ENCODE assay signal across 1 cellular context in the genomic region with DNA sequence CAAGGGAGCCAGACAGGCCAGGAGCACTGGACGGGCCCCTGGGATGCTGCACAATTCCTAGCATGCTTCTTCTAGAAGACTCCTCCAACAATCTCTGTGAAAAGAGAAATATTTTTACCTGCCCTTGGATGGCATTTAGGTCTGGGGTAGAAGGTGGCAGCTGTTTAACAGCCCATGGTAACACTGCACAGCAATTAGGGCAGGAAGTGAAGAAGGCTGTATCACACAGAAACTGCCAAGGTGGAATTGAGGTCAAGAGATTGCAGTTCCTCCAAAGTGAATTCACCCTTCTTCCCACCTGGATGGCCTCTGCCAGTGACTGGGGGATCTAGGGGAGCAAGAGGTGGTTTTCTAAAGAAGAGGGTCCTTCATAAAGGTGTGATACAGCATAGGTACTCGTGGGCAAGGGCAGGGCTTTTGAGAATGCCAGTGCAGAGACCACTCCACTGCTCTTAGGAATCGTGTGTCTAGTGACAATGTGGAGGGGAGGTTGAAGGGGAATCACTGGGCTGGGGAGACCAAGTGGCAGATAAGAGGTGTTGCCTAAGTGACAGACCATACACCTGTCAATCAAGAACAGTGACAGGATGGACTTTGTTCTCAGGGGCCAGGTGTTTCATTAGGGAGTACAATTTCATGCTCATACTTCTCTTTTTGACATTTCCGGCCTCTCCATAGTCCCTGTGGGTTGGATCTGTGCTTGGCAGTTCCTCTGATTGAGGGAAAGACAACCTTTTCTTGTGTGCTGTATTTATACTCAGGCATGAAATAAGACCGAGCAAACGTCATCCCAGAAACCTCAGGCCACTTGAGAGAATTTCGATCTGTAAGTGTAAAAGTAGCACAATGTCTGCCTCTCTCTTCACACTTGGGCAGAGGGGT.
TF ChIP-seq lines count a peak whose summit lies in the region.

No MANE protein-coding gene starts in this region.

TF ChIP-seq in GM12878, 131 proteins besides CTCF, POLR2A, EP300 and RAD21 (continued from another document and continues in another):
- TF ChIP-seq POU2F2 (IDR thresholded peaks at IDR 0.05; ENCODE audit: borderline replicate concordance, low read depth, low read length) (peak; percentile 61; the same call in 1 of the 3 replicates), MYB (IDR thresholded peaks at IDR 0.05; ENCODE audit: borderline replicate concordance, low read depth, low read length) (peak; percentile 58; the same call in 1 of the 2 replicates), TBL1XR1 (IDR thresholded peaks at IDR 0.05; ENCODE audit: low read depth, low read length) (no peak), GATAD2B (conservative IDR thresholded peaks at IDR 0.05; ENCODE audit: low read depth) (peak; percentile 37; the same call in 1 of the 2 replicates), FOXM1 (IDR thresholded peaks at IDR 0.05; ENCODE audit: low read depth, low read length) (0 out of 2 replicates have a peak, but pooled peaks have one; percentile 22), RELA (IDR thresholded peaks at IDR 0.05; ENCODE audit: borderline replicate concordance, partially characterized antibody) (no peak), NBN (IDR thresholded peaks at IDR 0.05) (peak; percentile 78), ZNF622 (IDR thresholded peaks at IDR 0.05) (no peak), HDAC2 (IDR thresholded peaks at IDR 0.05) (no peak), SUPT20H (IDR thresholded peaks at IDR 0.05; ENCODE audit: borderline replicate concordance, control insufficient read depth, low read depth, low read length) (no peak), EED (IDR thresholded peaks at IDR 0.05; ENCODE audit: low read depth) (peak; percentile 93), ZBTB4 (CRISPR knock-in tag; IDR thresholded peaks at IDR 0.05) (no peak), TCF3 (IDR thresholded peaks at IDR 0.05; ENCODE audit: borderline replicate concordance, insufficient read depth, low read depth, low read length) (0 out of 2 replicates have a peak, but pooled peaks have one; percentile 43), SPI1 (IDR thresholded peaks at IDR 0.05; ENCODE audit: borderline replicate concordance, insufficient read depth, low read depth, low read length) (peak; percentile 52), CUX1 (IDR thresholded peaks at IDR 0.05; ENCODE audit: insufficient replicate concordance, low read depth, low read length) (no peak), BHLHE40 (IDR thresholded peaks at IDR 0.05; ENCODE audit: borderline replicate concordance in 1 of 2, low read depth in 2 of 2, low read length in 1 of 2) (peak in 1 of 2 experiments; percentile 48; a peak in 2 of 4 replicates), ZNF384 (IDR thresholded peaks at IDR 0.05; ENCODE audit: borderline replicate concordance, low read depth, low read length) (no peak), KAT2A (conservative IDR thresholded peaks at IDR 0.05; ENCODE audit: control insufficient read depth, low read depth, low read length) (no peak), BACH1 (IDR thresholded peaks at IDR 0.05; ENCODE audit: borderline replicate concordance) (peak; percentile 28; the same call in 1 of the 2 replicates), SMARCA5 (IDR thresholded peaks at IDR 0.05) (no peak), CEBPB (IDR thresholded peaks at IDR 0.05; ENCODE audit: borderline replicate concordance in 1 of 2, low read depth in 2 of 2, low read length in 2 of 2) (no peak), ZNF274 (IDR thresholded peaks at IDR 0.05; ENCODE audit: insufficient read depth, insufficient read length) (no peak), CBFB (IDR thresholded peaks at IDR 0.05; ENCODE audit: low read depth) (no peak), CHD2 (IDR thresholded peaks at IDR 0.05; ENCODE audit: borderline replicate concordance, low read depth, low read length) (peak; percentile 57; the same call in 1 of the 2 replicates), TCF7 (IDR thresholded peaks at IDR 0.05; ENCODE audit: borderline replicate concordance) (no peak), RBBP5 (conservative IDR thresholded peaks at IDR 0.05) (no peak), SKIL (IDR thresholded peaks at IDR 0.05; ENCODE audit: low read depth, poor library complexity, severe bottlenecking) (peak; percentile 81), MEF2A (IDR thresholded peaks at IDR 0.05; ENCODE audit: insufficient read depth, low read depth, low read length) (no peak), ZNF24 (IDR thresholded peaks at IDR 0.05) (no peak)
- TF ChIP-seq, protein P1, sequence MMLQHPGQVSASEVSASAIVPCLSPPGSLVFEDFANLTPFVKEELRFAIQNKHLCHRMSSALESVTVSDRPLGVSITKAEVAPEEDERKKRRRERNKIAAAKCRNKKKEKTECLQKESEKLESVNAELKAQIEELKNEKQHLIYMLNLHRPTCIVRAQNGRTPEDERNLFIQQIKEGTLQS (IDR thresholded peaks at IDR 0.05; ENCODE audit: borderline replicate concordance, extremely low read depth, low read depth, low read length): no peak
- TF ChIP-seq, protein P2, sequence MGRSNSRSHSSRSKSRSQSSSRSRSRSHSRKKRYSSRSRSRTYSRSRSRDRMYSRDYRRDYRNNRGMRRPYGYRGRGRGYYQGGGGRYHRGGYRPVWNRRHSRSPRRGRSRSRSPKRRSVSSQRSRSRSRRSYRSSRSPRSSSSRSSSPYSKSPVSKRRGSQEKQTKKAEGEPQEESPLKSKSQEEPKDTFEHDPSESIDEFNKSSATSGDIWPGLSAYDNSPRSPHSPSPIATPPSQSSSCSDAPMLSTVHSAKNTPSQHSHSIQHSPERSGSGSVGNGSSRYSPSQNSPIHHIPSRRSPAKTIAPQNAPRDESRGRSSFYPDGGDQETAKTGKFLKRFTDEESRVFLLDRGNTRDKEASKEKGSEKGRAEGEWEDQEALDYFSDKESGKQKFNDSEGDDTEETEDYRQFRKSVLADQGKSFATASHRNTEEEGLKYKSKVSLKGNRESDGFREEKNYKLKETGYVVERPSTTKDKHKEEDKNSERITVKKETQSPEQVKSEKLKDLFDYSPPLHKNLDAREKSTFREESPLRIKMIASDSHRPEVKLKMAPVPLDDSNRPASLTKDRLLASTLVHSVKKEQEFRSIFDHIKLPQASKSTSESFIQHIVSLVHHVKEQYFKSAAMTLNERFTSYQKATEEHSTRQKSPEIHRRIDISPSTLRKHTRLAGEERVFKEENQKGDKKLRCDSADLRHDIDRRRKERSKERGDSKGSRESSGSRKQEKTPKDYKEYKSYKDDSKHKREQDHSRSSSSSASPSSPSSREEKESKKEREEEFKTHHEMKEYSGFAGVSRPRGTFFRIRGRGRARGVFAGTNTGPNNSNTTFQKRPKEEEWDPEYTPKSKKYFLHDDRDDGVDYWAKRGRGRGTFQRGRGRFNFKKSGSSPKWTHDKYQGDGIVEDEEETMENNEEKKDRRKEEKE (IDR thresholded peaks at IDR 0.05): no peak
- TF ChIP-seq, protein P3, sequence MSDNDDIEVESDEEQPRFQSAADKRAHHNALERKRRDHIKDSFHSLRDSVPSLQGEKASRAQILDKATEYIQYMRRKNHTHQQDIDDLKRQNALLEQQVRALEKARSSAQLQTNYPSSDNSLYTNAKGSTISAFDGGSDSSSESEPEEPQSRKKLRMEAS (IDR thresholded peaks at IDR 0.05; ENCODE audit: low read depth, low read length): no peak
- TF ChIP-seq, protein P4, sequence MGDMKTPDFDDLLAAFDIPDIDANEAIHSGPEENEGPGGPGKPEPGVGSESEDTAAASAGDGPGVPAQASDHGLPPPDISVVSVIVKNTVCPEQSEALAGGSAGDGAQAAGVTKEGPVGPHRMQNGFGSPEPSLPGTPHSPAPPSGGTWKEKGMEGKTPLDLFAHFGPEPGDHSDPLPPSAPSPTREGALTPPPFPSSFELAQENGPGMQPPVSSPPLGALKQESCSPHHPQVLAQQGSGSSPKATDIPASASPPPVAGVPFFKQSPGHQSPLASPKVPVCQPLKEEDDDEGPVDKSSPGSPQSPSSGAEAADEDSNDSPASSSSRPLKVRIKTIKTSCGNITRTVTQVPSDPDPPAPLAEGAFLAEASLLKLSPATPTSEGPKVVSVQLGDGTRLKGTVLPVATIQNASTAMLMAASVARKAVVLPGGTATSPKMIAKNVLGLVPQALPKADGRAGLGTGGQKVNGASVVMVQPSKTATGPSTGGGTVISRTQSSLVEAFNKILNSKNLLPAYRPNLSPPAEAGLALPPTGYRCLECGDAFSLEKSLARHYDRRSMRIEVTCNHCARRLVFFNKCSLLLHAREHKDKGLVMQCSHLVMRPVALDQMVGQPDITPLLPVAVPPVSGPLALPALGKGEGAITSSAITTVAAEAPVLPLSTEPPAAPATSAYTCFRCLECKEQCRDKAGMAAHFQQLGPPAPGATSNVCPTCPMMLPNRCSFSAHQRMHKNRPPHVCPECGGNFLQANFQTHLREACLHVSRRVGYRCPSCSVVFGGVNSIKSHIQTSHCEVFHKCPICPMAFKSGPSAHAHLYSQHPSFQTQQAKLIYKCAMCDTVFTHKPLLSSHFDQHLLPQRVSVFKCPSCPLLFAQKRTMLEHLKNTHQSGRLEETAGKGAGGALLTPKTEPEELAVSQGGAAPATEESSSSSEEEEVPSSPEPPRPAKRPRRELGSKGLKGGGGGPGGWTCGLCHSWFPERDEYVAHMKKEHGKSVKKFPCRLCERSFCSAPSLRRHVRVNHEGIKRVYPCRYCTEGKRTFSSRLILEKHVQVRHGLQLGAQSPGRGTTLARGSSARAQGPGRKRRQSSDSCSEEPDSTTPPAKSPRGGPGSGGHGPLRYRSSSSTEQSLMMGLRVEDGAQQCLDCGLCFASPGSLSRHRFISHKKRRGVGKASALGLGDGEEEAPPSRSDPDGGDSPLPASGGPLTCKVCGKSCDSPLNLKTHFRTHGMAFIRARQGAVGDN (IDR thresholded peaks at IDR 0.05): 0 out of 2 replicates have a peak, but pooled peaks have one; percentile 14
- TF ChIP-seq, protein P5, sequence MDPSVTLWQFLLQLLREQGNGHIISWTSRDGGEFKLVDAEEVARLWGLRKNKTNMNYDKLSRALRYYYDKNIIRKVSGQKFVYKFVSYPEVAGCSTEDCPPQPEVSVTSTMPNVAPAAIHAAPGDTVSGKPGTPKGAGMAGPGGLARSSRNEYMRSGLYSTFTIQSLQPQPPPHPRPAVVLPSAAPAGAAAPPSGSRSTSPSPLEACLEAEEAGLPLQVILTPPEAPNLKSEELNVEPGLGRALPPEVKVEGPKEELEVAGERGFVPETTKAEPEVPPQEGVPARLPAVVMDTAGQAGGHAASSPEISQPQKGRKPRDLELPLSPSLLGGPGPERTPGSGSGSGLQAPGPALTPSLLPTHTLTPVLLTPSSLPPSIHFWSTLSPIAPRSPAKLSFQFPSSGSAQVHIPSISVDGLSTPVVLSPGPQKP (IDR thresholded peaks at IDR 0.05; ENCODE audit: low read depth, low read length): no peak
